ENCODE assay signal across 7 cellular contexts in genomic region chr5:15105799-15106393, GRCh38.
DNase-seq lines count a peak whose midpoint lies in the region; ATAC-seq and FAIRE-seq lines count a peak whose summit lies in the region.

No MANE protein-coding gene starts in this region.

- DNase-seq in ELR (ENCODE audit: low read depth) (peak; percentile 66), NCI-H748 treated with DMSO at 0.1 percent for 48 hours (lab: John Stamatoyannopoulos, UW) (peak; percentile 73), adipocyte (ENCODE audit: low read depth) (peak; percentile 69), hepatic stellate cell (ENCODE audit: low spot score) (peak; percentile 55), small intestine (peak; percentile 53)

- H3K4me3 ChIP-seq in adipocyte (ENCODE audit: low read length) (no peak overlapping the region), small intestine (ENCODE audit: low read depth in 1 of 2, low read length in 2 of 2) (no peak overlapping the region)

- H3K9me3 ChIP-seq in adipocyte (ENCODE audit: control insufficient read depth, low read length) = peaks cover 4% of the 10 kb centered on the region
- no peaks in the 10 kb centered on the region for H3K9me3 ChIP-seq in small intestine (ENCODE audit: control insufficient read depth, low read depth)

- H3K27me3 ChIP-seq in adipocyte (replicated peaks; ENCODE audit: control insufficient read depth, insufficient read depth, low read length) (peaks cover 19% of the 10 kb centered on the region), small intestine (ENCODE audit: control insufficient read depth in 2 of 2, insufficient read depth in 2 of 2, low read length in 2 of 2) (no peaks in the 10 kb centered on the region)

- ATAC-seq in GM19467 (IDR thresholded peaks at IDR 0.05; ENCODE audit: unreplicated experiment) = peak; percentile 88
- peak; percentile 92 for ATAC-seq in HG03439 (IDR thresholded peaks at IDR 0.05; ENCODE audit: unreplicated experiment)

- H3K27ac ChIP-seq in small intestine (ENCODE audit: low read depth in 1 of 2, low read length in 1 of 2) = no peak overlapping the region

- H3K36me3 ChIP-seq in adipocyte (ENCODE audit: control insufficient read depth, insufficient read depth, low read length, severe bottlenecking) (no peaks in the 10 kb centered on the region), small intestine (ENCODE audit: control insufficient read depth in 2 of 2, insufficient read depth in 2 of 2, low read length in 2 of 2) (no peaks in the 10 kb centered on the region)

- FAIRE-seq in small intestine (lab: Jason Lieb, UNC) = no peak

- H3K9ac ChIP-seq in adipocyte (ENCODE audit: low read length) = no peak overlapping the region

- H3K4me1 ChIP-seq in adipocyte (ENCODE audit: control insufficient read depth, insufficient read depth, low read length) = no peaks in the 10 kb centered on the region
- H3K4me1 ChIP-seq in small intestine (ENCODE audit: control insufficient read depth in 2 of 2, insufficient read depth in 1 of 2, low read depth in 1 of 2, low read length in 1 of 2) = no peaks in the 10 kb centered on the region

- WGBS in small intestine, 3 donors = 38 to 61% (median 54%) methylated on average over 2 of the region's 2 CpGs
